In genomic region chr6:158969148-158969547, GRCh38 we compare ENCODE assay signal across 16 cellular contexts. TPM values are rescaled to one million over a fixed set of nuclear protein-coding genes. Genes with fewer than 3 reads are reported as not detected.
DNase-seq lines count a peak whose midpoint lies in the region; ATAC-seq, FAIRE-seq and TF ChIP-seq lines count a peak whose summit lies in the region.
"Had no signal": no experiment of that assay in that cellular context is flagged by ENCODE, and none has a peak within 500 bp of the region (broad histone marks: within the 10 kb centered on the region; RNA-seq: fewer than 3 reads in every experiment).

No MANE protein-coding gene starts in this region.

- peak overlapping the region; percentile 51 for H3K4me3 ChIP-seq in adipocyte (ENCODE audit: low read length)
- no peak overlapping the region for H3K4me3 ChIP-seq in fibroblast of pulmonary artery (replicated peaks; ENCODE audit: low read depth, low read length)
- H3K4me3 ChIP-seq: HAP-1 had no signal

- no peaks in the 10 kb centered on the region for H3K27me3 ChIP-seq in adipocyte (replicated peaks; ENCODE audit: control insufficient read depth, insufficient read depth, low read length)

- no peak for FAIRE-seq in frontal cortex (lab: Jason Lieb, UNC)
- FAIRE-seq: HTR-8/SVneo had no signal

- peaks cover 16% of the 10 kb centered on the region for H3K36me3 ChIP-seq in adipocyte (ENCODE audit: control insufficient read depth, insufficient read depth, low read length, severe bottlenecking)
- H3K36me3 ChIP-seq: HAP-1 had no signal

- no peaks in the 10 kb centered on the region for H3K4me1 ChIP-seq in adipocyte (ENCODE audit: control insufficient read depth, insufficient read depth, low read length)
- H3K4me1 ChIP-seq: HAP-1 had no signal

- ATAC-seq in HG03432 (IDR thresholded peaks at IDR 0.05; ENCODE audit: unreplicated experiment) = no peak

- H3K9ac ChIP-seq in adipocyte (ENCODE audit: low read length) = no peak overlapping the region

- TF ChIP-seq CTCF in fibroblast of pulmonary artery (IDR thresholded peaks at IDR 0.05; ENCODE audit: low read length, missing control alignments) = no peak

- DNase-seq in EH (ENCODE audit: low read depth) = peak; percentile 3
- DNase-seq in LHCN-M2 (ENCODE audit: low read depth) = peak; percentile 11
- no peak for DNase-seq in adipocyte (ENCODE audit: low read depth)
- peak; percentile 13 for DNase-seq in fibroblast of pulmonary artery (ENCODE audit: low read depth)
- DNase-seq in frontal cortex (ENCODE audit: low spot score in 2 of 2) = no peak
- no peak for DNase-seq in superior temporal gyrus (ENCODE audit: extremely low spot score)
- DNase-seq in NCI-H1417 treated with DMSO at 0.1 percent for 48 hours (lab: John Stamatoyannopoulos, UW) = no peak
- DNase-seq: CD4-positive, CD25-positive, alpha-beta regulatory T cell; NCI-H1436 treated with DMSO at 0.1 percent for 48 hours; NCI-H2081 treated with DMSO at 0.1 percent for 48 hours; NCI-H446 treated with DMSO at 0.1 percent for 48 hours; NK-92 treated with Interleukin-12 subunit alpha and Interleukin-12 subunit beta, amount 100 ng/mL, for 24 hours; RPMI8226 had no signal

- peaks cover 32% of the 10 kb centered on the region for H3K9me3 ChIP-seq in adipocyte (ENCODE audit: control insufficient read depth, low read length)
- H3K9me3 ChIP-seq: HAP-1 had no signal

RNA-seq across cellular contexts. Expression of gene RSPH3, which starts 30.9 kb away (rescaled TPM):
- total RNA-seq in LHCN-M2 (2014; rRNA removed) (4.6 and 5.1 TPM in 2 replicates), frontal cortex (6.9 TPM)
- polyA plus RNA-seq in LHCN-M2 (2012) = 3.3 TPM

Comparison
In these comparisons a context has a peak if more than half of its experiments do, and no peak if none do; other contexts are left out.
1. DNase-seq: peak in EH (single experiment), LHCN-M2 (single experiment) and fibroblast of pulmonary artery (single experiment); none in adipocyte (single experiment), frontal cortex (0 of 2), superior temporal gyrus (single experiment) and NCI-H1417 treated with DMSO at 0.1 percent for 48 hours (single experiment).